Comparison of ENCODE assay signal across 20 cellular contexts in the genomic region with DNA sequence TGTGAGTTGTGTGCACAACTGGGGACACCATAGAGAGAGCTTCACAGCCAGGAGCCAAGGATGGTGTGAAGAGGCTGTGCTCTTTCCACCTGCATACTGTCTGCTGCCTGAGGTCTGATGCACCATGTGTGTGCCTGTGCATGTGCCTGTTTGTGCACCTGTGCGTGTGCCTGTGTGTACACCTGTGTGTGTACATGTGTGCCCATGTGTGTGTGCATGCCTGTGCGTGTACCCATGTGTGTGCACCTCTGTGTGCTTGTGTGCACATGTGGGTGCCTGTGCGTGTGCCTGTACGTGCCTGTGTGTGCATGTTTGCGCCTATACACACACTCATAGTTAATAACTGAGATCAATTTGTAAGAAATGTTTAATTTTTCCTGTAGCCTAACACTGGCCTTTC. TPM values are rescaled to one million over a fixed set of nuclear protein-coding genes. Genes with fewer than 3 reads are reported as not detected.
DNase-seq lines count a peak whose midpoint lies in the region; ATAC-seq and TF ChIP-seq lines count a peak whose summit lies in the region.
"Had no signal": no experiment of that assay in that cellular context is flagged by ENCODE, and none has a peak within 500 bp of the region (broad histone marks: within the 10 kb centered on the region; RNA-seq: fewer than 3 reads in every experiment).

No MANE protein-coding gene starts in this region.

- no peak overlapping the region for H4K8ac ChIP-seq in trophoblast cell (ENCODE audit: low read depth, low read length)

- no peak overlapping the region for H3K4me2 ChIP-seq in trophoblast cell (ENCODE audit: low read length)
- H3K4me2 ChIP-seq: A549 had no signal

- H3K4me1 ChIP-seq in lower lobe of right lung (peaks cover 6% of the 10 kb centered on the region), trophoblast cell (ENCODE audit: control insufficient read depth in 1 of 2, insufficient read depth in 2 of 2, low read length in 2 of 2) (no peaks in the 10 kb centered on the region)
- H3K4me1 ChIP-seq: A549, BE2C, HAP-1, Peyer's patch, SJSA1 had no signal

- no peaks in the 10 kb centered on the region for H3K79me1 ChIP-seq in trophoblast cell (ENCODE audit: low read length)

- H4K91ac ChIP-seq in trophoblast cell (ENCODE audit: low read depth, low read length): no peak overlapping the region

- no peak overlapping the region for H2AK5ac ChIP-seq in trophoblast cell (ENCODE audit: low read length)

- H3K36me3 ChIP-seq in lower lobe of right lung (peaks cover 63% of the 10 kb centered on the region), trophoblast cell (ENCODE audit: control insufficient read depth in 1 of 2, insufficient read depth in 2 of 2, low read length in 2 of 2) (peaks cover 14 to 24% of the 10 kb centered on the region in 2 experiments)

- H2BK12ac ChIP-seq in trophoblast cell (ENCODE audit: low read length): no peak overlapping the region

- no peak overlapping the region for H2BK120ac ChIP-seq in trophoblast cell (ENCODE audit: insufficient read depth, low read length, poor library complexity)

- H3K27ac ChIP-seq in lower lobe of right lung (no peak overlapping the region), trophoblast cell (ENCODE audit: low read depth, low read length) (no peak overlapping the region)
- H3K27ac ChIP-seq: A549, GM23248, Peyer's patch, SJSA1 had no signal

- ATAC-seq in natural killer cell treated with Interleukin-12 subunit alpha and Interleukin-12 subunit beta and Interleukin-15 and Interleukin-18, amount 100 ng/mL, for 72 hours: peak; percentile 27 to 55
- ATAC-seq in natural killer cell (no peak), lower lobe of right lung (peak; percentile 19 to 43), HG03108 (IDR thresholded peaks at IDR 0.05; ENCODE audit: unreplicated experiment) (no peak)
- ATAC-seq: A549, GM12878 had no signal

- no peak overlapping the region for H3K4me3 Mint-ChIP-seq in natural killer cell treated with Interleukin-12 subunit alpha and Interleukin-12 subunit beta and Interleukin-15 and Interleukin-18, amount 100 ng/mL, for 72 hours
- H3K4me3 Mint-ChIP-seq in natural killer cell: no peak overlapping the region
- no peak overlapping the region for H3K4me3 Mint-ChIP-seq in Calu3 (ENCODE audit: low read depth, unreplicated experiment)
- H3K4me3 Mint-ChIP-seq: CD4-positive, CD25-positive, alpha-beta regulatory T cell; IgD-negative memory B cell had no signal

- H3K18ac ChIP-seq in trophoblast cell (ENCODE audit: low read length): no peak overlapping the region

- BruUV-seq in Calu3 (replicated peaks; lab: Mats Ljungman, UMichigan): no TSS peak

- no peak overlapping the region for H3K9ac ChIP-seq in trophoblast cell (ENCODE audit: low read length)
- H3K9ac ChIP-seq: GM23248 had no signal

- intact Hi-C loops in natural killer cell (cut with micrococcal nuclease) (no loop called here), lower lobe of right lung (cut with DNase I) (no loop called here), Calu3 (cut with micrococcal nuclease; ENCODE audit: unreplicated experiment) (no loop called here)

- peaks cover 0 to 5% of the 10 kb centered on the region in 2 donors for H3K4me1 Mint-ChIP-seq in natural killer cell treated with Interleukin-12 subunit alpha and Interleukin-12 subunit beta and Interleukin-15 and Interleukin-18, amount 100 ng/mL, for 72 hours (ENCODE audit: low read depth in 2 of 2)
- peaks cover 6 to 13% of the 10 kb centered on the region in 2 donors for H3K4me1 Mint-ChIP-seq in natural killer cell
- no peaks in the 10 kb centered on the region for H3K4me1 Mint-ChIP-seq in Calu3 (ENCODE audit: low read depth, unreplicated experiment)
- H3K4me1 Mint-ChIP-seq: IgD-negative memory B cell had no signal

- H3K14ac ChIP-seq in trophoblast cell (ENCODE audit: low read length): no peak overlapping the region

- no peak for TF ChIP-seq CTCF in natural killer cell (IDR thresholded peaks at IDR 0.05)
- no peak for TF ChIP-seq CTCF in lower lobe of right lung (IDR thresholded peaks at IDR 0.05)
- TF ChIP-seq CTCF in Calu3 (IDR thresholded peaks at IDR 0.05; ENCODE audit: unreplicated experiment): no peak

- no peak overlapping the region for H2BK5ac ChIP-seq in trophoblast cell (ENCODE audit: low read depth, low read length, poor library complexity)

- H3K4ac ChIP-seq in trophoblast cell (ENCODE audit: low read depth, low read length): no peak overlapping the region

- H3K79me2 ChIP-seq in trophoblast cell (ENCODE audit: control insufficient read depth, insufficient read depth, low read length, poor library complexity): no peaks in the 10 kb centered on the region

- no peak overlapping the region for H3K4me3 ChIP-seq in lower lobe of right lung
- H3K4me3 ChIP-seq in trophoblast cell (ENCODE audit: low read depth, low read length): peak overlapping the region; percentile 51
- H3K4me3 ChIP-seq: A549, GM12878, GM23248, HAP-1, Peyer's patch, SJSA1 had no signal

- DNase-seq in natural killer cell treated with Interleukin-12 subunit alpha and Interleukin-12 subunit beta and Interleukin-15 and Interleukin-18, amount 100 ng/mL, for 72 hours (ENCODE audit: low spot score): no peak
- DNase-seq in natural killer cell: no peak
- no peak for DNase-seq in lower lobe of right lung
- no peak for DNase-seq in trophoblast cell
- no peak for DNase-seq in Calu3
- DNase-seq in EL: no peak
- DNase-seq: BE2C; CD4-positive, CD25-positive, alpha-beta regulatory T cell; DMS79; NCI-H1694; NCI-H2171; NCI-H524 treated with DMSO at 0.1 percent for 48 hours; Peyer's patch had no signal

- WGBS in trophoblast cell (ENCODE audit: extremely low coverage, insufficient coverage, insufficient read length): no CpG with 5 or more reads among the region's 5 CpGs

- no peaks in the 10 kb centered on the region for H3K27me3 Mint-ChIP-seq in natural killer cell treated with Interleukin-12 subunit alpha and Interleukin-12 subunit beta and Interleukin-15 and Interleukin-18, amount 100 ng/mL, for 72 hours
- H3K27me3 Mint-ChIP-seq in natural killer cell (ENCODE audit: low read depth in 2 of 2) (no peaks in the 10 kb centered on the region), Calu3 (ENCODE audit: unreplicated experiment) (no peaks in the 10 kb centered on the region)
- H3K27me3 Mint-ChIP-seq: CD4-positive, CD25-positive, alpha-beta regulatory T cell; IgD-negative memory B cell had no signal

- peaks cover 3% of the 10 kb centered on the region for H3K9me3 Mint-ChIP-seq in natural killer cell treated with Interleukin-12 subunit alpha and Interleukin-12 subunit beta and Interleukin-15 and Interleukin-18, amount 100 ng/mL, for 72 hours
- H3K9me3 Mint-ChIP-seq in natural killer cell (no peaks in the 10 kb centered on the region), Calu3 (ENCODE audit: low read depth, unreplicated experiment) (peaks cover under 1% of the 10 kb centered on the region)

- H3K36me3 Mint-ChIP-seq in natural killer cell treated with Interleukin-12 subunit alpha and Interleukin-12 subunit beta and Interleukin-15 and Interleukin-18, amount 100 ng/mL, for 72 hours: peaks cover 7% of the 10 kb centered on the region
- peaks cover 3% of the 10 kb centered on the region for H3K36me3 Mint-ChIP-seq in natural killer cell
- H3K36me3 Mint-ChIP-seq in Calu3 (ENCODE audit: insufficient read depth, unreplicated experiment): no peaks in the 10 kb centered on the region

- H3K27me3 ChIP-seq in lower lobe of right lung (ENCODE audit: low read depth) (no peaks in the 10 kb centered on the region), trophoblast cell (ENCODE audit: insufficient read depth, low read length) (no peaks in the 10 kb centered on the region)
- H3K27me3 ChIP-seq: BE2C, Peyer's patch, SJSA1 had no signal

- H3K27ac Mint-ChIP-seq in natural killer cell treated with Interleukin-12 subunit alpha and Interleukin-12 subunit beta and Interleukin-15 and Interleukin-18, amount 100 ng/mL, for 72 hours: no peak overlapping the region
- no peak overlapping the region for H3K27ac Mint-ChIP-seq in natural killer cell
- no peak overlapping the region for H3K27ac Mint-ChIP-seq in Calu3 (ENCODE audit: unreplicated experiment)
- H3K27ac Mint-ChIP-seq: CD4-positive, CD25-positive, alpha-beta regulatory T cell; IgD-negative memory B cell had no signal

- CTCF ChIA-PET in Calu3 (lab: Charles Lee): no interaction called here

- H3K9me3 ChIP-seq in lower lobe of right lung (no peaks in the 10 kb centered on the region), trophoblast cell (ENCODE audit: insufficient read depth, low read depth, low read length) (peaks cover 2% of the 10 kb centered on the region)
- H3K9me3 ChIP-seq: BE2C, HAP-1, Peyer's patch, SJSA1 had no signal

- no peak overlapping the region for H2AFZ ChIP-seq in trophoblast cell (ENCODE audit: insufficient read depth, low read length, poor library complexity)
- H2AFZ ChIP-seq: GM23248 had no signal

- no peak overlapping the region for H4K12ac ChIP-seq in trophoblast cell (ENCODE audit: low read depth, low read length)

- H3K23ac ChIP-seq in trophoblast cell (ENCODE audit: low read length): no peak overlapping the region

RNA-seq across cellular contexts. Expression of a gene that starts 51.3 kb away (rescaled TPM):
- total RNA-seq in natural killer cell treated with Interleukin-12 subunit alpha and Interleukin-12 subunit beta and Interleukin-15 and Interleukin-18, amount 100 ng/mL, for 72 hours: 10 to 100 TPM; 19.9 to 28.0 TPM
- total RNA-seq in natural killer cell (10 to 100 TPM; 37.8 to 55.6 (median 39.9) TPM), lower lobe of right lung (29.0 TPM), Calu3 (2022) (13.2 and 13.9 TPM in 2 replicates)
- 17.9 and 18.0 TPM in 2 replicates for polyA plus RNA-seq in trophoblast cell (2013)

Comparison
In these comparisons a context has a peak if more than half of its experiments do, and no peak if none do; other contexts are left out.
1. ATAC-seq: peak in natural killer cell treated with Interleukin-12 subunit alpha and Interleukin-12 subunit beta and Interleukin-15 and Interleukin-18, amount 100 ng/mL, for 72 hours (2 of 2) and lower lobe of right lung (2 of 2); none in natural killer cell (0 of 3) and HG03108 (single experiment).